In genomic region chr17:72244494-72244893, GRCh38 we compare ENCODE assay signal across 23 cellular contexts.
DNase-seq lines count a peak whose midpoint lies in the region; ATAC-seq and TF ChIP-seq lines count a peak whose summit lies in the region.
"Had no signal": no experiment of that assay in that cellular context is flagged by ENCODE, and none has a peak within 500 bp of the region (broad histone marks: within the 10 kb centered on the region; RNA-seq: fewer than 3 reads in every experiment).

No MANE protein-coding gene starts in this region.

- H3K4me3 ChIP-seq in GM12865 (ENCODE audit: low read depth, low read length) (no peak overlapping the region), astrocyte of the spinal cord (ENCODE audit: low read depth, low read length) (no peak overlapping the region), fibroblast of pulmonary artery (replicated peaks; ENCODE audit: low read depth, low read length) (no peak overlapping the region), dorsolateral prefrontal cortex (no peak overlapping the region), esophagus squamous epithelium (no peak overlapping the region)
- H3K4me3 ChIP-seq: BLaER1, mucosa of descending colon, skin epidermis had no signal

- no peaks in the 10 kb centered on the region for H3K4me1 ChIP-seq in esophagus squamous epithelium
- H3K4me1 ChIP-seq: BLaER1 had no signal

- H3K9me3 ChIP-seq in esophagus squamous epithelium, result peaks cover 0 to 7% (median 6%) of the 10 kb centered on the region in 3 donors
- H3K9me3 ChIP-seq: BLaER1 had no signal

- in situ Hi-C loops in astrocyte of the spinal cord (cut with HindIII; ENCODE audit: low sequenced_read_pairs), result no loop called here

- no peak for TF ChIP-seq POLR2A in esophagus squamous epithelium (IDR thresholded peaks at IDR 0.05)

- H3K36me3 ChIP-seq in esophagus squamous epithelium, result no peaks in the 10 kb centered on the region
- H3K36me3 ChIP-seq: BLaER1 had no signal

- 69 to 76% methylated on average over 4 of the region's 4 CpGs for WGBS in esophagus squamous epithelium, 2 donors

- DNase-seq in GM12865 (ENCODE audit: low read depth), result peak; percentile 6
- peak; percentile 50 for DNase-seq in M059J (ENCODE audit: low read depth)
- DNase-seq in astrocyte of the spinal cord (ENCODE audit: low read depth, low spot score), result peak; percentile 11
- DNase-seq in fibroblast of pulmonary artery (ENCODE audit: low read depth), result peak; percentile 31
- no peak for DNase-seq in SW 1271 (lab: John Stamatoyannopoulos, UW)
- no peak for DNase-seq in dorsolateral prefrontal cortex
- no peak for DNase-seq in esophagus squamous epithelium (lab: John Stamatoyannopoulos, UW)
- DNase-seq: activated CD8-positive, alpha-beta T cell treated with anti-CD3 and anti-CD28 coated beads for 36 hours; aorta; H7; KG1; left cardiac atrium; mucosa of descending colon; NCI-H1694; NCI-H2227 treated with DMSO at 0.1 percent for 48 hours; NCI-H69; nephron progenitor cell; RPMI8226; T-helper 2 cell had no signal

- no peak for ATAC-seq in GM18867 (IDR thresholded peaks at IDR 0.05; ENCODE audit: unreplicated experiment)
- ATAC-seq: activated CD8-positive, alpha-beta T cell treated with anti-CD3 and anti-CD28 coated beads for 36 hours; activated naive CD4-positive, alpha-beta T cell treated with anti-CD3 and anti-CD28 coated beads, Interleukin-2, amount 50 U/mL, for 72 hours; left cardiac atrium; mucosa of descending colon had no signal

- intact Hi-C loops in dorsolateral prefrontal cortex (cut with DNase I), result no loop called here
- intact Hi-C loops in esophagus squamous epithelium (cut with DNase I), result no loop called here

- TF ChIP-seq CTCF in GM12865 (IDR thresholded peaks at IDR 0.05; ENCODE audit: insufficient read depth, low read depth, low read length, missing control alignments) (no peak), astrocyte of the spinal cord (IDR thresholded peaks at IDR 0.05; ENCODE audit: low read depth, low read length) (no peak), fibroblast of pulmonary artery (IDR thresholded peaks at IDR 0.05; ENCODE audit: low read length, missing control alignments) (no peak), dorsolateral prefrontal cortex (IDR thresholded peaks at IDR 0.05 in 54 of 56, conservative IDR thresholded peaks at IDR 0.05 in 2 of 56; ENCODE audit: low read depth in 1 of 56, partially characterized antibody in 56 of 56) (no peak), esophagus squamous epithelium (IDR thresholded peaks at IDR 0.05) (no peak)

- H3K27me3 ChIP-seq in dorsolateral prefrontal cortex, result no peaks in the 10 kb centered on the region
- no peaks in the 10 kb centered on the region for H3K27me3 ChIP-seq in esophagus squamous epithelium
- H3K27me3 ChIP-seq: BLaER1 had no signal

- H3K27ac ChIP-seq in dorsolateral prefrontal cortex, result no peak overlapping the region
- H3K27ac ChIP-seq in esophagus squamous epithelium, result no peak overlapping the region
- H3K27ac ChIP-seq: BLaER1, skin epidermis had no signal

Comparison
In these comparisons a context has a peak if more than half of its experiments do, and no peak if none do; other contexts are left out.
1. DNase-seq: peak in GM12865 (single experiment), M059J (single experiment), astrocyte of the spinal cord (single experiment) and fibroblast of pulmonary artery (single experiment); none in SW 1271 (0 of 2), dorsolateral prefrontal cortex (0 of 10) and esophagus squamous epithelium (single experiment).